In the genomic region with DNA sequence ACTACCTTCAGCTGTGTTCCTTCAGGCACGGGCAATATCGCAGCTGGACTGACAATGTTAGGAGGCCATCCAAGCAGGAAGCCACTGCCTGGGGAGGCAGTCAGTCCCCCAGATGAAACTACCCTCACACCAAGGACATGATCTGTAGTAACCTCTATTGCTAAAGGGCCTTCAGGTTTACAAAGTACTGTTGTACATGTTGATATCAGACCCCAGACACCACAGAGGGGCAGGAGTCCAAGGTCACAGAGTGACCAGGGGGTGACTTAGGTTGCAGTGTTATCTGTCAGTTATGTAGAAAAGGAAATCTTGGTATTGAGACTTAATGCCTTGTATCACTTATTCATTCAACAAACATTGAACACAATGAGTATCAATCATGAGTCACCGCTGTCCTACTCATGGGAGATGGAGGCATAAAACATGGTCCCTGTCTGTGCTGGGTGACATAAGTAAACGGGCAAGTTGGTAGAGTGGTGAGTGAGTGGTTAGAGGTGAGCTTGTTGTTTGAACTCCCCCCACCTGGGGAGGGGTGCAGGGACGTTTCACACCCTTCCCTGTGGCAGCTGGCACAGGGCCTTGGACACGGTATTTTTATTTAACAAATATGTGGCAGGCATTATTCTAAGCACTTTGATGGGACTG, we compare ENCODE assay signal across 13 cellular contexts. TPM values are rescaled to one million over a fixed set of nuclear protein-coding genes. Genes with fewer than 3 reads are reported as not detected.
A peak's percentile ranks its signal among the peaks of the same experiment; 100 is the strongest.
DNase-seq lines count a peak whose midpoint lies in the region; ATAC-seq and TF ChIP-seq lines count a peak whose summit lies in the region.
"Had no signal": no experiment of that assay in that cellular context is flagged by ENCODE, and none has a peak within 500 bp of the region (broad histone marks: within the 10 kb centered on the region; RNA-seq: fewer than 3 reads in every experiment).

No MANE protein-coding gene starts in this region.

- H3K4me1 ChIP-seq in KMS-11 (ENCODE audit: low read depth, poor library complexity, severe bottlenecking) (peaks cover 60% of the 10 kb centered on the region), adipocyte (ENCODE audit: control insufficient read depth, insufficient read depth, low read length) (peaks cover 59% of the 10 kb centered on the region), thyroid gland (peaks cover 55 to 68% of the 10 kb centered on the region in 2 donors)

- H3K27ac ChIP-seq in KMS-11 (peak overlapping the region; percentile 20; the same call in 1 of the 2 replicates), thyroid gland (peak overlapping the region; percentile 73 to 83 (median 76))

- H3K27ac Mint-ChIP-seq in CD14-positive monocyte: no peak overlapping the region

- H3K4me3 ChIP-seq in KMS-11 (IDR thresholded peaks at IDR 0.05; ENCODE audit: insufficient read depth, low read depth, low read length): no peak overlapping the region
- no peak overlapping the region for H3K4me3 ChIP-seq in adipocyte (ENCODE audit: low read length)
- no peak overlapping the region for H3K4me3 ChIP-seq in thyroid gland (replicated peaks in 1 of 3)

- no peak overlapping the region for H3K4me3 Mint-ChIP-seq in CD14-positive monocyte
- H3K4me3 Mint-ChIP-seq: stimulated activated naive CD8-positive, alpha-beta T cell treated with anti-CD3 and anti-CD28 coated beads, Interleukin-15, amount 100 ng/mL, for 72 hours had no signal

- no peak for ATAC-seq in HG03139 (IDR thresholded peaks at IDR 0.05; ENCODE audit: unreplicated experiment)

- intact Hi-C loops in thyroid gland (cut with DNase I) (no loop called here), CD14-positive monocyte (cut with micrococcal nuclease) (no loop called here)

- peaks cover 0 to 4% of the 10 kb centered on the region in 2 donors for H3K36me3 Mint-ChIP-seq in CD14-positive monocyte

- no peak overlapping the region for H2AFZ ChIP-seq in KMS-11 (ENCODE audit: low read depth)

- peaks cover 19 to 34% (median 20%) of the 10 kb centered on the region in 3 donors for H3K27me3 Mint-ChIP-seq in CD14-positive monocyte (ENCODE audit: low read depth in 3 of 3)

- peaks cover 100% of the 10 kb centered on the region for H3K79me2 ChIP-seq in KMS-11 (ENCODE audit: insufficient read depth, low read depth)

- H3K9ac ChIP-seq in KMS-11: no peak overlapping the region; the same call in 1 of the 2 replicates
- peak overlapping the region; percentile 48 for H3K9ac ChIP-seq in adipocyte (ENCODE audit: low read length)

- H3K36me3 ChIP-seq in KMS-11 (ENCODE audit: insufficient read depth): peaks cover 26% of the 10 kb centered on the region; the same call in 1 of the 2 replicates
- peaks cover 12% of the 10 kb centered on the region for H3K36me3 ChIP-seq in adipocyte (ENCODE audit: control insufficient read depth, insufficient read depth, low read length, severe bottlenecking)
- no peaks in the 10 kb centered on the region for H3K36me3 ChIP-seq in thyroid gland

- peaks cover 0 to 4% (median 0%) of the 10 kb centered on the region in 7 donors for H3K9me3 Mint-ChIP-seq in CD14-positive monocyte
- H3K9me3 Mint-ChIP-seq: stimulated activated naive CD8-positive, alpha-beta T cell treated with anti-CD3 and anti-CD28 coated beads, Interleukin-15, amount 100 ng/mL, for 72 hours had no signal

- 65 to 68% methylated on average over 6 of the region's 6 CpGs for WGBS in thyroid gland, 2 donors

- TF ChIP-seq POLR2A in thyroid gland (IDR thresholded peaks at IDR 0.05): no peak

- H4K20me1 ChIP-seq in KMS-11 (ENCODE audit: insufficient read depth): peaks cover 64% of the 10 kb centered on the region

- H3K9me3 ChIP-seq in adipocyte (ENCODE audit: control insufficient read depth, low read length) (no peaks in the 10 kb centered on the region), thyroid gland (no peaks in the 10 kb centered on the region)

- H3K27me3 ChIP-seq in KMS-11 (ENCODE audit: insufficient read depth, low read depth) (no peaks in the 10 kb centered on the region), adipocyte (replicated peaks; ENCODE audit: control insufficient read depth, insufficient read depth, low read length) (no peaks in the 10 kb centered on the region), thyroid gland (no peaks in the 10 kb centered on the region)

- no peak for DNase-seq in adipocyte (ENCODE audit: low read depth)
- DNase-seq in kidney tubule cell (ENCODE audit: low spot score): peak; percentile 63
- DNase-seq in thyroid gland: no peak
- no peak for DNase-seq in NCI-H2029 (lab: John Stamatoyannopoulos, UW)
- no peak for DNase-seq in CD14-positive monocyte (ENCODE audit: low spot score)
- no peak for DNase-seq in hypothalamus (lab: John Stamatoyannopoulos, UW)
- DNase-seq: activated CD4-positive, alpha-beta T cell treated with anti-CD3 and anti-CD28 coated beads, Interleukin-2, amount 50 U/mL, for 48 hours; activated naive CD4-positive, alpha-beta T cell; stimulated activated CD4-positive, alpha-beta T cell treated with anti-CD3 and anti-CD28 coated beads, Interleukin-2, amount 100 ng/mL, for 48 hours; stimulated activated naive CD8-positive, alpha-beta T cell treated with anti-CD3 and anti-CD28 coated beads, Interleukin-15, amount 100 ng/mL, for 72 hours; SW 1271 had no signal

- peaks cover 27% of the 10 kb centered on the region for H3K4me1 Mint-ChIP-seq in CD14-positive monocyte

- no peak overlapping the region for H3K4me2 ChIP-seq in KMS-11

- TF ChIP-seq CTCF in KMS-11 (conservative IDR thresholded peaks at IDR 0.05; ENCODE audit: low read depth, low read length) (no peak), thyroid gland (IDR thresholded peaks at IDR 0.05) (no peak), CD14-positive monocyte (IDR thresholded peaks at IDR 0.05) (no peak)

RNA-seq across cellular contexts. Expression of gene CABLES1, which starts 7.1 kb away (rescaled TPM):
- 10 to 100 TPM; 28.1 to 43.8 (median 37.6) TPM for total RNA-seq in thyroid gland
- polyA plus RNA-seq in CD14-positive monocyte: under 1 TPM in 1 of 2 donors, not detected in 1; 0.09 TPM
